1 cellular context compared by ENCODE assay signal in the genomic region with DNA sequence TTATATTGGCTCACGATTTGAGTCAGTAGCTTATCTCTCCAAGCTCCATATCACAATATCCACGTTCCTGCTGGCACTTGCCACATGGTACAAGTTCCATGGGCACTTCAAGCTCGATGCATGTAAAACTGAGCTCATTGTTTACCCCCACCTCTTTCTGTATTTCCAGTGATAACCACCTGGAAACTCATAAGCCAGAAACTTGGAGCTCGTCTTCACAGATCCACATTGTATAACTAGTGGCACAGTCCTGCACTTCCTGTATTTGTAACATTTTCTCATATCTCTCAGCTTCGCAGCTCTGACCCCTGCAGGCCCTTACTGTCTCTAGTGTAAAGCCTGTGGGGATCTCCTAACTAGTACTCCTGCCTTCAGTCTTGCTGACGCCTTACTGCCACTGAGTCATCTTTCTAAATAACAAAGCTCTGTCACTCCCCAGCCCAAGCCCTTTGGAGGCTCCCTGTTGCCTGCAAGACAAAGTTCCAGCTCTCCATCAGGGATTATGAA.
TF ChIP-seq lines count a peak whose summit lies in the region.

No MANE protein-coding gene starts in this region.

TF ChIP-seq in GM23338, 12 proteins besides CTCF, POLR2A, EP300 and RAD21 (continued from another document):
- no peak for TF ChIP-seq REST (IDR thresholded peaks at IDR 0.05; ENCODE audit: unreplicated experiment)
